ENCODE assay signal across 23 cellular contexts in the genomic region with DNA sequence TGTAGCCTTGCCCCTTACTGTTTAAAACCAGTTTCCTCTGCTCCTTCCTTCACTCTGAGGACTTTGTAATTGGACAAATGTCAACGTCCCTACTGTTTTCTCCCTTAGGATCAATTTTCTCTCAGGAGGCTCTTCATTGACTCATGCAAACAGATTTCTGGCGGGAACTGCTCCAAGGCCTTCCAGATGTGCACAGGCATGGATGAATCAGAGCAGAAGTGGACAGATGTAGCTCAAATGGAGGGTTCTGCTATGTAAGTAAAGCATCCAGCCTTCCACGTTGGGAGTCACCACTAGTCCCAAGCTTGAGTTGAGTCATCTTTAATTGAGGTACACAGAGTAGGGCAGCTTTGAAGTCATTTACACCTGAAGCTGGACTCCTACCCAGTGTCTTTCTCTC.
"Had no signal": no experiment of that assay in that cellular context is flagged by ENCODE, and none has a peak within 500 bp of the region (broad histone marks: within the 10 kb centered on the region; RNA-seq: fewer than 3 reads in every experiment).

No MANE protein-coding gene starts in this region.

- H3K4me1 ChIP-seq: prostate gland, upper lobe of right lung had no signal

- ATAC-seq: activated CD8-positive, alpha-beta memory T cell treated with anti-CD3 and anti-CD28 coated beads, Interleukin-2, amount 10 ng/mL, durations not matched to agents 7 days and 5 days; activated CD8-positive, alpha-beta T cell treated with anti-CD3 and anti-CD28 coated beads for 36 hours; activated naive CD8-positive, alpha-beta T cell treated with anti-CD3 and anti-CD28 coated beads, Interleukin-2, amount 50 U/mL, for 24 hours; natural killer cell; right cardiac atrium; stimulated activated naive CD8-positive, alpha-beta T cell treated with anti-CD3 and anti-CD28 coated beads, Interleukin-15, Interleukin-2, amounts not matched to agents 100 U/mL and 50 U/mL, for 24 hours; upper lobe of right lung had no signal

- DNase-seq: activated CD4-positive, alpha-beta T cell treated with anti-CD3 and anti-CD28 coated beads, Interleukin-2, amount 10 ng/mL, durations not matched to agents 7 days and 5 days; activated CD4-positive, CD25-positive, alpha-beta regulatory T cell treated with anti-CD3 and anti-CD28 coated beads, Interleukin-2, amount 50 U/mL, for 72 hours; activated CD8-positive, alpha-beta memory T cell treated with anti-CD3 and anti-CD28 coated beads, Interleukin-2, amount 10 ng/mL, durations not matched to agents 7 days and 5 days; activated CD8-positive, alpha-beta T cell treated with anti-CD3 and anti-CD28 coated beads for 36 hours; activated gamma-delta T cell; activated naive CD4-positive, alpha-beta T cell treated with anti-CD3 and anti-CD28 coated beads, Interleukin-2, amount 50 U/mL, for 16 hours; activated naive CD8-positive, alpha-beta T cell treated with anti-CD3 and anti-CD28 coated beads, Interleukin-2, amount 50 U/mL, for 24 hours; activated T-cell treated with anti-CD3 and anti-CD28 coated beads for 4 hours; cortex of kidney; hippocampal formation; kidney glomerular epithelial cell; midbrain; natural killer cell; ovary; right cardiac atrium; stimulated activated CD4-positive, alpha-beta T cell treated with anti-CD3 and anti-CD28 coated beads, Interleukin-12 subunit alpha, Interleukin-12 subunit beta, amount 100 ng/mL, for 4 hours; stimulated activated CD4-positive, alpha-beta T cell treated with anti-CD3 and anti-CD28 coated beads, Interleukin-4, amount 100 ng/mL, for 4 hours; stimulated activated naive CD8-positive, alpha-beta T cell treated with anti-CD3 and anti-CD28 coated beads, Interleukin-15, Interleukin-2, amounts not matched to agents 100 U/mL and 50 U/mL, for 24 hours; upper lobe of right lung; WERI-Rb-1 had no signal

- H3K27ac ChIP-seq: epithelial cell of prostate, neutrophil, ovary, prostate gland, upper lobe of right lung, WERI-Rb-1 had no signal

- H3K27me3 ChIP-seq: ovary had no signal
